ENCODE assay signal across 26 cellular contexts in the genomic region with DNA sequence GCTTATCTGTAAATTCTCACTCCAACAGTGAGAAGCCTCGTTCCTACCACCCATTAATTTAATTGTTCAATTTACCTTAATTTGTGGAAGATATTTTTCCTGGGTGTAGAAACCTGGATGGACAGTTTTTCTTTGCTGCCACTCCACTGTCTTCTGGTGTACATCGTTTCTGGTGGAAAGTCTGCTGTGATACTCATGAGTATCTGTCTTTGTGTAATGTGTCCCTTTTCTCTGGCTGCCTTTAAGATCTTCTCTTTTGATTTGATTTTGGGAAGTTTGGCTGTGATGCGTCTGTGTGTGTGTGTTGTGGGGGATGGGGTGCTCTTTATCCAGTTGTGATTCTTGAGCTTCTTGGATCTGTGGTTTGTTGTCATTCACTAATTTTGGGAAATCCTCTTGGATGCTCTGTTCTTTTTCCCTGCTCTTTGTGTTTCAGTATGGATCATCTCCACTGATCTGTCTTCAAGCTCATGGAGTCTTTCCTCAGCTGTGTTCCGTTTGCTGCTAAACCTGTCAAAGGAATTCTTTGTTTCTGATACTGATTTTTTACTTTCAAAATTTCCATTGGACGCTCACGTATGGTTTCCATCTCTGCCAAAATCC.
"Had no signal": no experiment of that assay in that cellular context is flagged by ENCODE, and none has a peak within 500 bp of the region (broad histone marks: within the 10 kb centered on the region; RNA-seq: fewer than 3 reads in every experiment).

No MANE protein-coding gene starts in this region.

- H3K27ac Mint-ChIP-seq: dendritic cell treated with granulocyte-macrophage colony-stimulating factor and Interleukin-4, amounts not matched to agents 40 ng/mL and 50 ng/mL, for 4 days; endodermal cell; mesothelial cell of epicardium; naive thymus-derived CD4-positive, alpha-beta T cell; nephron; neural progenitor cell; progenitor cell of endocrine pancreas; stimulated activated effector memory CD8-positive, alpha-beta T cell treated with anti-CD3 and anti-CD28 coated beads, Interleukin-12 subunit alpha, Interleukin-12 subunit beta, amount 100 ng/mL, for 72 hours had no signal

- H3K27ac ChIP-seq: esophagus muscularis mucosa, foreskin keratinocyte, gastroesophageal sphincter, heart left ventricle, hepatocyte, left lung, neural progenitor cell, parathyroid adenoma, thyroid gland, vagina had no signal

- H3K4me1 ChIP-seq: foreskin keratinocyte, left lung, parathyroid adenoma, thyroid gland had no signal

- DNase-seq: effector CD8-positive, alpha-beta T cell; foreskin keratinocyte; heart left ventricle; left cardiac atrium; left lung; mesenchymal stem cell; naive thymus-derived CD4-positive, alpha-beta T cell; stimulated activated CD4-positive, alpha-beta T cell treated with anti-CD3 and anti-CD28 coated beads, Interleukin-2, amount 100 ng/mL, for 24 hours; stimulated activated CD4-positive, alpha-beta T cell treated with anti-CD3 and anti-CD28 coated beads, Interleukin-4, amount 100 ng/mL, for 24 hours; stimulated activated naive CD4-positive, alpha-beta T cell treated with Interleukin-2 at 50 U/mL for 16 hours; stomach; thyroid gland; trophoblast cell had no signal

- H3K9ac ChIP-seq: neural progenitor cell, parathyroid adenoma had no signal

- H2AFZ ChIP-seq: hepatocyte, neural progenitor cell, parathyroid adenoma had no signal

- H3K79me2 ChIP-seq: hepatocyte, parathyroid adenoma had no signal

- H3K4me3 Mint-ChIP-seq: dendritic cell treated with granulocyte-macrophage colony-stimulating factor and Interleukin-4, amounts not matched to agents 40 ng/mL and 50 ng/mL, for 4 days; endodermal cell; mesothelial cell of epicardium; nephron; neural progenitor cell; stimulated activated effector memory CD8-positive, alpha-beta T cell treated with anti-CD3 and anti-CD28 coated beads, Interleukin-12 subunit alpha, Interleukin-12 subunit beta, amount 100 ng/mL, for 72 hours had no signal

- H3K9me3 Mint-ChIP-seq: stimulated activated effector memory CD8-positive, alpha-beta T cell treated with anti-CD3 and anti-CD28 coated beads, Interleukin-12 subunit alpha, Interleukin-12 subunit beta, amount 100 ng/mL, for 72 hours had no signal

- H3K27me3 Mint-ChIP-seq: dendritic cell treated with granulocyte-macrophage colony-stimulating factor and Interleukin-4, amounts not matched to agents 40 ng/mL and 50 ng/mL, for 4 days had no signal

- H3K9me3 ChIP-seq: left lung, thyroid gland, vagina had no signal

- H3K4me2 ChIP-seq: hepatocyte, neural progenitor cell had no signal

- H3K4me3 ChIP-seq: esophagus muscularis mucosa, gastroesophageal sphincter, heart left ventricle, hepatocyte, left lung, neural progenitor cell, stomach, thyroid gland, vagina had no signal

- H3K36me3 Mint-ChIP-seq: neural progenitor cell; stimulated activated effector memory CD8-positive, alpha-beta T cell treated with anti-CD3 and anti-CD28 coated beads, Interleukin-12 subunit alpha, Interleukin-12 subunit beta, amount 100 ng/mL, for 72 hours had no signal

- H3K4me1 Mint-ChIP-seq: mesothelial cell of epicardium; stimulated activated effector memory CD8-positive, alpha-beta T cell treated with anti-CD3 and anti-CD28 coated beads, Interleukin-12 subunit alpha, Interleukin-12 subunit beta, amount 100 ng/mL, for 72 hours had no signal

- H3K27me3 ChIP-seq: esophagus muscularis mucosa, gastroesophageal sphincter, heart left ventricle, hepatocyte, left lung, neural progenitor cell, stomach, thyroid gland, vagina had no signal

- H3K36me3 ChIP-seq: neural progenitor cell, thyroid gland, vagina had no signal

- ATAC-seq: foreskin keratinocyte; gastroesophageal sphincter; heart left ventricle; left cardiac atrium; left lung; naive thymus-derived CD4-positive, alpha-beta T cell; sciatic nerve; stimulated activated effector memory CD8-positive, alpha-beta T cell treated with anti-CD3 and anti-CD28 coated beads, Interleukin-12 subunit alpha, Interleukin-12 subunit beta, amount 100 ng/mL, for 72 hours had no signal
